In genomic region chr18:2627821-2628276, GRCh38 we compare ENCODE assay signal across 10 cellular contexts. TPM values are rescaled to one million over a fixed set of nuclear protein-coding genes. Genes with fewer than 3 reads are reported as not detected.
DNase-seq lines count a peak whose midpoint lies in the region; ATAC-seq, FAIRE-seq and TF ChIP-seq lines count a peak whose summit lies in the region.
"Had no signal": no experiment of that assay in that cellular context is flagged by ENCODE, and none has a peak within 500 bp of the region (broad histone marks: within the 10 kb centered on the region; RNA-seq: fewer than 3 reads in every experiment).

No MANE protein-coding gene starts in this region.

- H3K4me1 ChIP-seq in HEK293 (ENCODE audit: control insufficient read depth, insufficient read depth, low read length) = no peaks in the 10 kb centered on the region

- CTCF ChIA-PET in HEK293 (lab: Yijun Ruan, JAX) = no interaction called here

- no peak overlapping the region for H3K27ac ChIP-seq in HEK293 (ENCODE audit: extremely low read depth, low read depth, low read length)

- H3K9me3 ChIP-seq in HEK293 (ENCODE audit: control insufficient read depth, insufficient read depth, low read depth, low read length) = no peaks in the 10 kb centered on the region

- POLR2A ChIA-PET in HEK293 (lab: Yijun Ruan, JAX) = no interaction called here

- TF ChIP-seq CTCF in HEK293 (tag by site-specific recombination; IDR thresholded peaks at IDR 0.05) = no peak
- TF ChIP-seq CTCF in fibroblast of mammary gland (conservative IDR thresholded peaks at IDR 0.05; ENCODE audit: control insufficient read depth, insufficient read depth, low read depth, low read length) = no peak

- in situ Hi-C loops in Caki2 (cut with HindIII; ENCODE audit: low pct_unique_long_range_greater_than_20kb, low sequenced_read_pairs) = no loop called here

- no peaks in the 10 kb centered on the region for H3K36me3 ChIP-seq in HEK293 (ENCODE audit: control insufficient read depth in 2 of 2, insufficient read depth in 1 of 2, low read length in 2 of 2)

- H3K4me3 ChIP-seq in HEK293 (ENCODE audit: low read depth, low read length) = no peak overlapping the region
- no peak overlapping the region for H3K4me3 ChIP-seq in fibroblast of mammary gland (ENCODE audit: control insufficient read depth, low read depth, low read length)

- no peak for FAIRE-seq in RCC 7860 (lab: Jason Lieb, UNC)

- DNase-seq in Caki2 (ENCODE audit: low read depth) = peak; percentile 30
- DNase-seq in RCC 7860 (ENCODE audit: low spot score) = peak; percentile 48
- peak; percentile 61 for DNase-seq in fibroblast of mammary gland (ENCODE audit: low read depth)
- DNase-seq in DMS79 treated with DMSO at 0.1 percent for 48 hours (lab: John Stamatoyannopoulos, UW) = no peak
- DNase-seq in NCI-H82 treated with DMSO at 0.1 percent for 48 hours (lab: John Stamatoyannopoulos, UW; ENCODE audit: unreplicated experiment) = no peak
- DNase-seq in ecto neural progenitor cell (ENCODE audit: low spot score) = no peak
- DNase-seq: GDM1, NCI-H524 had no signal

- no peak for ATAC-seq in GM21619 (IDR thresholded peaks at IDR 0.05; ENCODE audit: unreplicated experiment)

TF ChIP-seq in HEK293, 187 proteins besides CTCF, POLR2A, EP300 and RAD21:
- TF ChIP-seq ZNF398 (tag by site-specific recombination; IDR thresholded peaks at IDR 0.05) (0 out of 2 replicates have a peak, but pooled peaks have one; percentile 14), ZNF629 (tag by site-specific recombination; IDR thresholded peaks at IDR 0.05) (peak; percentile 71), ZBTB10 (tag by site-specific recombination; IDR thresholded peaks at IDR 0.05) (no peak), ZNF354C (tag by site-specific recombination; IDR thresholded peaks at IDR 0.05; ENCODE audit: borderline replicate concordance, low read depth) (no peak), PRDM10 (tag by site-specific recombination; IDR thresholded peaks at IDR 0.05) (peak; percentile 82), SP7 (tag by site-specific recombination; IDR thresholded peaks at IDR 0.05) (peak; percentile 97), YY2 (tag by site-specific recombination; IDR thresholded peaks at IDR 0.05) (no peak), PRDM1 (tag by site-specific recombination; IDR thresholded peaks at IDR 0.05) (peak; percentile 69), ZNF488 (tag by site-specific recombination; IDR thresholded peaks at IDR 0.05) (no peak), ZBTB21 (tag by site-specific recombination; IDR thresholded peaks at IDR 0.05) (peak; percentile 30; the same call in 1 of the 2 replicates)
TF ChIP-seq in HEK293: peak in this region for 6.

RNA-seq across cellular contexts. Expression of gene SMCHD1, which starts 27.7 kb away (rescaled TPM):
- total RNA-seq in Caki2 (2014; rRNA removed; shearing (Covaris generic); ENCODE audit: low replicate concordance) = 11.6 and 31.6 TPM in 2 replicates

RNA-seq across cellular contexts. Expression of gene NDC80, which starts 56.5 kb away (rescaled TPM):
- total RNA-seq in Caki2 (2014; rRNA removed; shearing (Covaris generic); ENCODE audit: low replicate concordance) = 24.5 and 34.4 TPM in 2 replicates

RNA-seq across cellular contexts. Expression of gene METTL4, which starts 56.5 kb away (rescaled TPM):
- total RNA-seq in Caki2 (2014; rRNA removed; shearing (Covaris generic); ENCODE audit: low replicate concordance) = 8.8 and 14.0 TPM in 2 replicates

Comparison
In these comparisons a context has a peak if more than half of its experiments do, and no peak if none do; other contexts are left out.
1. DNase-seq: peak in Caki2 (single experiment), RCC 7860 (single experiment) and fibroblast of mammary gland (single experiment); none in DMS79 treated with DMSO at 0.1 percent for 48 hours (single experiment), NCI-H82 treated with DMSO at 0.1 percent for 48 hours (single experiment) and ecto neural progenitor cell (single experiment).